Comparison of ENCODE assay signal across 21 cellular contexts in genomic region chr15:57892181-57892580, GRCh38.
"Had no signal": no experiment of that assay in that cellular context is flagged by ENCODE, and none has a peak within 500 bp of the region (broad histone marks: within the 10 kb centered on the region; RNA-seq: fewer than 3 reads in every experiment).

No MANE protein-coding gene starts in this region.

- H3K4me3 ChIP-seq: ascending aorta, breast epithelium, gastroesophageal sphincter, heart left ventricle, mucosa of descending colon, right atrium auricular region, skin epidermis, tibial artery had no signal

- H3K36me3 Mint-ChIP-seq: activated CD8-positive, alpha-beta memory T cell treated with anti-CD3 and anti-CD28 coated beads, Interleukin-2, amount 10 ng/mL, durations not matched to agents 7 days and 5 days; naive B cell had no signal

- ATAC-seq: activated CD8-positive, alpha-beta memory T cell treated with anti-CD3 and anti-CD28 coated beads, Interleukin-2, amount 10 ng/mL, durations not matched to agents 7 days and 5 days; gastroesophageal sphincter; heart left ventricle; mucosa of descending colon; stimulated activated naive CD8-positive, alpha-beta T cell treated with anti-CD3 and anti-CD28 coated beads, Interleukin-15, Interleukin-2, amounts not matched to agents 100 U/mL and 50 U/mL, for 24 hours had no signal

- H3K4me3 Mint-ChIP-seq: activated CD4-positive, alpha-beta memory T cell treated with anti-CD3 and anti-CD28 coated beads, Interleukin-2, amount 10 ng/mL, durations not matched to agents 7 days and 5 days; activated CD8-positive, alpha-beta memory T cell treated with anti-CD3 and anti-CD28 coated beads, Interleukin-2, amount 10 ng/mL, durations not matched to agents 7 days and 5 days; activated naive CD4-positive, alpha-beta T cell treated with anti-CD3 and anti-CD28 coated beads for 36 hours; naive B cell; neural crest cell had no signal

- H3K36me3 ChIP-seq: ascending aorta, breast epithelium, gastroesophageal sphincter, heart left ventricle, right atrium auricular region, tibial artery had no signal

- H3K27ac Mint-ChIP-seq: activated CD4-positive, alpha-beta memory T cell treated with anti-CD3 and anti-CD28 coated beads, Interleukin-2, amount 10 ng/mL, durations not matched to agents 7 days and 5 days; activated CD8-positive, alpha-beta memory T cell treated with anti-CD3 and anti-CD28 coated beads, Interleukin-2, amount 10 ng/mL, durations not matched to agents 7 days and 5 days; activated naive CD4-positive, alpha-beta T cell treated with anti-CD3 and anti-CD28 coated beads for 36 hours; naive B cell had no signal

- H3K4me1 ChIP-seq: ascending aorta, breast epithelium, gastroesophageal sphincter, heart left ventricle, right atrium auricular region, tibial artery had no signal

- H3K9me3 ChIP-seq: ascending aorta, mucosa of descending colon, tibial artery had no signal

- H3K9me3 Mint-ChIP-seq: activated CD4-positive, alpha-beta memory T cell treated with anti-CD3 and anti-CD28 coated beads, Interleukin-2, amount 10 ng/mL, durations not matched to agents 7 days and 5 days; activated naive CD4-positive, alpha-beta T cell treated with anti-CD3 and anti-CD28 coated beads for 36 hours had no signal

- H3K4me1 Mint-ChIP-seq: activated CD4-positive, alpha-beta memory T cell treated with anti-CD3 and anti-CD28 coated beads, Interleukin-2, amount 10 ng/mL, durations not matched to agents 7 days and 5 days; activated CD8-positive, alpha-beta memory T cell treated with anti-CD3 and anti-CD28 coated beads, Interleukin-2, amount 10 ng/mL, durations not matched to agents 7 days and 5 days; naive B cell; neural crest cell had no signal

- H3K27me3 ChIP-seq: ascending aorta, breast epithelium, heart left ventricle, right atrium auricular region, tibial artery had no signal

- H3K27ac ChIP-seq: ascending aorta, breast epithelium, gastroesophageal sphincter, heart left ventricle, right atrium auricular region, skin epidermis, tibial artery had no signal

- DNase-seq: activated CD4-positive, alpha-beta memory T cell treated with anti-CD3 and anti-CD28 coated beads, Interleukin-2, amount 10 ng/mL, durations not matched to agents 7 days and 5 days; activated CD4-positive, alpha-beta T cell treated with anti-CD3 and anti-CD28 coated beads for 48 hours; activated CD4-positive, CD25-positive, alpha-beta regulatory T cell; activated CD8-positive, alpha-beta memory T cell treated with anti-CD3 and anti-CD28 coated beads, Interleukin-2, amount 10 ng/mL, durations not matched to agents 7 days and 5 days; activated naive CD4-positive, alpha-beta T cell treated with anti-CD3 and anti-CD28 coated beads for 36 hours; cerebellar nuclear complex; effector CD8-positive, alpha-beta T cell; heart left ventricle; kidney glomerular epithelial cell; mesenchymal stem cell; mucosa of descending colon; naive B cell; stimulated activated naive CD8-positive, alpha-beta T cell treated with anti-CD3 and anti-CD28 coated beads, Interleukin-15, Interleukin-2, amounts not matched to agents 100 U/mL and 50 U/mL, for 24 hours; substantia nigra; tibial artery had no signal
